ENCODE assay signal across 21 cellular contexts in genomic region chr4:119526786-119527550, GRCh38.
DNase-seq lines count a peak whose midpoint lies in the region; ATAC-seq and TF ChIP-seq lines count a peak whose summit lies in the region.
"Had no signal": no experiment of that assay in that cellular context is flagged by ENCODE, and none has a peak within 500 bp of the region (broad histone marks: within the 10 kb centered on the region; RNA-seq: fewer than 3 reads in every experiment).

No MANE protein-coding gene starts in this region.

- peaks cover 11% of the 10 kb centered on the region for H3K4me1 Mint-ChIP-seq in endodermal cell
- H3K4me1 Mint-ChIP-seq: activated CD4-positive, alpha-beta T cell treated with anti-CD3 and anti-CD28 coated beads, Interleukin-2, amount 10 ng/mL, durations not matched to agents 7 days and 5 days; CD14-positive monocyte had no signal

- no peaks in the 10 kb centered on the region for H3K9me3 Mint-ChIP-seq in endodermal cell
- H3K9me3 Mint-ChIP-seq: activated CD4-positive, alpha-beta T cell treated with anti-CD3 and anti-CD28 coated beads, Interleukin-2, amount 10 ng/mL, durations not matched to agents 7 days and 5 days; CD14-positive monocyte had no signal

- TF ChIP-seq CTCF in cardiac muscle cell (IDR thresholded peaks at IDR 0.05; ENCODE audit: low read depth, low read length), result no peak
- no peak for TF ChIP-seq CTCF in endodermal cell (conservative IDR thresholded peaks at IDR 0.05)

- no peak overlapping the region for H3K9ac ChIP-seq in endodermal cell (ENCODE audit: extremely low read depth, low read length, poor library complexity, severe bottlenecking)

- H3K27ac Mint-ChIP-seq in endodermal cell, result no peak overlapping the region
- H3K27ac Mint-ChIP-seq: activated CD4-positive, alpha-beta T cell treated with anti-CD3 and anti-CD28 coated beads, Interleukin-2, amount 10 ng/mL, durations not matched to agents 7 days and 5 days; CD14-positive monocyte had no signal

- H3K27me3 ChIP-seq in cardiac muscle cell (no peaks in the 10 kb centered on the region), endodermal cell (ENCODE audit: control insufficient read depth, insufficient read depth, low read length, poor library complexity, severe bottlenecking) (no peaks in the 10 kb centered on the region)
- H3K27me3 ChIP-seq: breast epithelium had no signal

- H3K27me3 Mint-ChIP-seq in endodermal cell (ENCODE audit: insufficient read depth), result no peaks in the 10 kb centered on the region
- H3K27me3 Mint-ChIP-seq: activated CD4-positive, alpha-beta T cell treated with anti-CD3 and anti-CD28 coated beads, Interleukin-2, amount 10 ng/mL, durations not matched to agents 7 days and 5 days had no signal

- peaks cover 11% of the 10 kb centered on the region for H3K36me3 ChIP-seq in cardiac muscle cell
- H3K36me3 ChIP-seq in endodermal cell (ENCODE audit: control insufficient read depth, insufficient read depth, low read length), result peaks cover 13% of the 10 kb centered on the region
- H3K36me3 ChIP-seq: breast epithelium had no signal

- H3K9me3 ChIP-seq in cardiac muscle cell (ENCODE audit: low read depth), result no peaks in the 10 kb centered on the region
- H3K9me3 ChIP-seq in endodermal cell (ENCODE audit: control insufficient read depth, low read length), result no peaks in the 10 kb centered on the region
- H3K9me3 ChIP-seq: breast epithelium had no signal

- intact Hi-C loops in Right ventricle myocardium inferior (cut with DNase I), result no loop called here

- peaks cover 25% of the 10 kb centered on the region for H3K4me1 ChIP-seq in cardiac muscle cell (ENCODE audit: low read depth)
- peaks cover 3% of the 10 kb centered on the region for H3K4me1 ChIP-seq in endodermal cell (ENCODE audit: control insufficient read depth, insufficient read depth, low read length)
- H3K4me1 ChIP-seq: breast epithelium had no signal

- H3K36me3 Mint-ChIP-seq in endodermal cell (ENCODE audit: low read depth), result peaks cover 18% of the 10 kb centered on the region

- no peak for ATAC-seq in Right ventricle myocardium inferior

- 95 to 100% methylated on average over 2 of the region's 2 CpGs for WGBS in endodermal cell (ENCODE audit: insufficient coverage in 1 of 2, insufficient read length in 1 of 2), 2 experiments

- peak in 1 of 2 donors; percentile 9 for DNase-seq in cardiac muscle cell (ENCODE audit: low read depth in 1 of 2, low spot score in 1 of 2)
- DNase-seq in Right ventricle myocardium inferior (ENCODE audit: missing footprints), result no peak
- DNase-seq in endodermal cell, result no peak
- DNase-seq in myocyte (ENCODE audit: low read depth), result peak; percentile 5
- DNase-seq in GDM1 (lab: John Stamatoyannopoulos, UW), result no peak
- no peak for DNase-seq in stimulated activated naive CD4-positive, alpha-beta T cell (lab: John Stamatoyannopoulos, UW)
- no peak for DNase-seq in putamen (ENCODE audit: low spot score)
- no peak for DNase-seq in NOMO-1 treated with DMSO at 0.1 percent for 48 hours (lab: John Stamatoyannopoulos, UW; ENCODE audit: unreplicated experiment)
- DNase-seq: 8988T; activated CD4-positive, alpha-beta T cell treated with anti-CD3 and anti-CD28 coated beads, Interleukin-2, amount 10 ng/mL, durations not matched to agents 7 days and 5 days; activated naive CD4-positive, alpha-beta T cell treated with Interleukin-2 at 50 U/mL for 16 hours; H7; hypothalamus; left cardiac atrium; NCI-H1417; NCI-H2171; NCI-H774; occipital lobe; stimulated activated CD4-positive, alpha-beta T cell treated with anti-CD3 and anti-CD28 coated beads, Interleukin-2, amount 100 ng/mL, for 48 hours had no signal

- peak overlapping the region; percentile 53 for H3K27ac ChIP-seq in cardiac muscle cell
- no peak overlapping the region for H3K27ac ChIP-seq in endodermal cell (ENCODE audit: low read depth, low read length)

- no peak overlapping the region for H3K4me3 Mint-ChIP-seq in endodermal cell
- H3K4me3 Mint-ChIP-seq: activated CD4-positive, alpha-beta T cell treated with anti-CD3 and anti-CD28 coated beads, Interleukin-2, amount 10 ng/mL, durations not matched to agents 7 days and 5 days; CD14-positive monocyte had no signal

- H3K4me3 ChIP-seq in cardiac muscle cell (no peak overlapping the region), endodermal cell (ENCODE audit: low read length) (peak overlapping the region; percentile 10)
- H3K4me3 ChIP-seq: breast epithelium had no signal
